Comparison of ENCODE assay signal across 17 cellular contexts in genomic region chr6:88775866-88776571, GRCh38.
DNase-seq lines count a peak whose midpoint lies in the region; ATAC-seq and TF ChIP-seq lines count a peak whose summit lies in the region.
"Had no signal": no experiment of that assay in that cellular context is flagged by ENCODE, and none has a peak within 500 bp of the region (broad histone marks: within the 10 kb centered on the region; RNA-seq: fewer than 3 reads in every experiment).

No MANE protein-coding gene starts in this region.

- H3K4me2 ChIP-seq in osteoblast (ENCODE audit: insufficient read depth, low read length), result no peak overlapping the region

- no peaks in the 10 kb centered on the region for H3K79me2 ChIP-seq in osteoblast (ENCODE audit: insufficient read depth, low read length)

- no peaks in the 10 kb centered on the region for H3K36me3 ChIP-seq in osteoblast (ENCODE audit: insufficient read depth, low read length)

- no peak overlapping the region for H3K27ac ChIP-seq in osteoblast (ENCODE audit: low read depth, low read length)
- H3K27ac ChIP-seq: SK-N-MC had no signal

- H3K4me1 Mint-ChIP-seq in activated naive CD8-positive, alpha-beta T cell treated with anti-CD3 and anti-CD28 coated beads for 36 hours, result peaks cover 16% of the 10 kb centered on the region
- peaks cover 18% of the 10 kb centered on the region for H3K4me1 Mint-ChIP-seq in stimulated activated naive CD8-positive, alpha-beta T cell treated with anti-CD3 and anti-CD28 coated beads, Interleukin-15, amount 100 ng/mL, for 72 hours

- no peaks in the 10 kb centered on the region for H3K9me3 ChIP-seq in osteoblast (ENCODE audit: low read depth, low read length)

- peaks cover 0 to 10% of the 10 kb centered on the region in 2 donors for H3K9me3 Mint-ChIP-seq in activated naive CD4-positive, alpha-beta T cell treated with anti-CD3 and anti-CD28 coated beads, Interleukin-2, amount 50 U/mL, for 72 hours
- peaks cover 6% of the 10 kb centered on the region for H3K9me3 Mint-ChIP-seq in activated naive CD8-positive, alpha-beta T cell treated with anti-CD3 and anti-CD28 coated beads for 36 hours
- no peaks in the 10 kb centered on the region for H3K9me3 Mint-ChIP-seq in stimulated activated naive CD8-positive, alpha-beta T cell treated with anti-CD3 and anti-CD28 coated beads, Interleukin-15, amount 100 ng/mL, for 72 hours
- H3K9me3 Mint-ChIP-seq: H9 had no signal

- H3K27ac Mint-ChIP-seq in activated naive CD4-positive, alpha-beta T cell treated with anti-CD3 and anti-CD28 coated beads, Interleukin-2, amount 50 U/mL, for 72 hours, result peak overlapping the region in 1 of 2 donors; percentile 53
- peak overlapping the region; percentile 38 for H3K27ac Mint-ChIP-seq in activated naive CD8-positive, alpha-beta T cell treated with anti-CD3 and anti-CD28 coated beads for 36 hours
- peak overlapping the region; percentile 24 to 63 for H3K27ac Mint-ChIP-seq in stimulated activated naive CD8-positive, alpha-beta T cell treated with anti-CD3 and anti-CD28 coated beads, Interleukin-15, amount 100 ng/mL, for 72 hours

- TF ChIP-seq CTCF in osteoblast (IDR thresholded peaks at IDR 0.05; ENCODE audit: extremely low read depth, low read depth, low read length), result no peak

- no peak overlapping the region for H2AFZ ChIP-seq in osteoblast (ENCODE audit: low read length)

- ATAC-seq in activated naive CD4-positive, alpha-beta T cell treated with anti-CD3 and anti-CD28 coated beads, Interleukin-2, amount 50 U/mL, for 72 hours, result peak; percentile 33 to 86
- peak; percentile 49 for ATAC-seq in HG02588 (IDR thresholded peaks at IDR 0.05; ENCODE audit: unreplicated experiment)
- ATAC-seq in stimulated activated naive CD8-positive, alpha-beta T cell treated with anti-CD3 and anti-CD28 coated beads, Interleukin-15, amount 100 ng/mL, for 72 hours, result peak; percentile 70
- no peak for ATAC-seq in HG03025 (IDR thresholded peaks at IDR 0.05; ENCODE audit: low FRiP score, unreplicated experiment)
- ATAC-seq: Panc1, Right ventricle myocardium inferior had no signal

- peaks cover 5 to 32% of the 10 kb centered on the region in 2 donors for H3K36me3 Mint-ChIP-seq in activated naive CD4-positive, alpha-beta T cell treated with anti-CD3 and anti-CD28 coated beads, Interleukin-2, amount 50 U/mL, for 72 hours
- H3K36me3 Mint-ChIP-seq in activated naive CD8-positive, alpha-beta T cell treated with anti-CD3 and anti-CD28 coated beads for 36 hours, result peaks cover 25% of the 10 kb centered on the region

- no peaks in the 10 kb centered on the region for H3K27me3 ChIP-seq in osteoblast (ENCODE audit: insufficient read depth, low read length)

- H3K4me1 ChIP-seq in osteoblast (ENCODE audit: insufficient read depth, low read length), result no peaks in the 10 kb centered on the region

- H4K20me1 ChIP-seq in osteoblast (ENCODE audit: insufficient read depth, low read length), result no peaks in the 10 kb centered on the region

- no peak overlapping the region for H3K4me3 ChIP-seq in osteoblast (ENCODE audit: insufficient read depth, low read length)
- H3K4me3 ChIP-seq: SK-N-MC had no signal

- no peak overlapping the region for H3K4me3 Mint-ChIP-seq in activated naive CD8-positive, alpha-beta T cell treated with anti-CD3 and anti-CD28 coated beads for 36 hours
- H3K4me3 Mint-ChIP-seq in stimulated activated naive CD8-positive, alpha-beta T cell treated with anti-CD3 and anti-CD28 coated beads, Interleukin-15, amount 100 ng/mL, for 72 hours, result no peak overlapping the region
- H3K4me3 Mint-ChIP-seq: H9 had no signal

- H3K27me3 Mint-ChIP-seq in activated naive CD8-positive, alpha-beta T cell treated with anti-CD3 and anti-CD28 coated beads for 36 hours, result no peaks in the 10 kb centered on the region
- H3K27me3 Mint-ChIP-seq in stimulated activated naive CD8-positive, alpha-beta T cell treated with anti-CD3 and anti-CD28 coated beads, Interleukin-15, amount 100 ng/mL, for 72 hours, result no peaks in the 10 kb centered on the region

- no peak for DNase-seq in activated naive CD4-positive, alpha-beta T cell treated with anti-CD3 and anti-CD28 coated beads, Interleukin-2, amount 50 U/mL, for 72 hours (ENCODE audit: low spot score in 2 of 2)
- DNase-seq in activated naive CD4-positive, alpha-beta T cell (lab: John Stamatoyannopoulos, UW), result no peak
- DNase-seq in activated naive CD8-positive, alpha-beta T cell treated with anti-CD3 and anti-CD28 coated beads for 36 hours, result no peak
- no peak for DNase-seq in stimulated activated naive CD8-positive, alpha-beta T cell treated with anti-CD3 and anti-CD28 coated beads, Interleukin-15, amount 100 ng/mL, for 72 hours
- DNase-seq in osteoblast (ENCODE audit: insufficient read length, low spot score, missing footprints), result no peak
- DNase-seq: GF-D8, H9, MM.1S, NCI-H1930, NCI-H2171, NCI-H446 treated with DMSO at 0.1 percent for 48 hours, NCI-H748 treated with DMSO at 0.1 percent for 48 hours had no signal
